In genomic region chr18:9231852-9232476, GRCh38 we compare ENCODE assay signal across 26 cellular contexts.
"Had no signal": no experiment of that assay in that cellular context is flagged by ENCODE, and none has a peak within 500 bp of the region (broad histone marks: within the 10 kb centered on the region; RNA-seq: fewer than 3 reads in every experiment).

No MANE protein-coding gene starts in this region.

- H3K4me1 ChIP-seq: adrenal gland, body of pancreas had no signal

- H3K27ac Mint-ChIP-seq: activated CD4-positive, alpha-beta memory T cell treated with anti-CD3 and anti-CD28 coated beads for 36 hours; activated CD4-positive, alpha-beta T cell treated with anti-CD3 and anti-CD28 coated beads for 36 hours; activated CD4-positive, alpha-beta T cell treated with anti-CD3 and anti-CD28 coated beads, Interleukin-2, amount 10 ng/mL, durations not matched to agents 24 days and 14 days; activated CD8-positive, alpha-beta memory T cell treated with anti-CD3 and anti-CD28 coated beads, Interleukin-2, amount 10 ng/mL, durations not matched to agents 7 days and 5 days; activated CD8-positive, alpha-beta T cell treated with anti-CD3 and anti-CD28 coated beads, Interleukin-2, amount 10 ng/mL, durations not matched to agents 7 days and 5 days; activated naive CD4-positive, alpha-beta T cell treated with anti-CD3 and anti-CD28 coated beads for 36 hours; activated naive CD4-positive, alpha-beta T cell treated with anti-CD3 and anti-CD28 coated beads, Interleukin-2, amount 50 U/mL, for 24 hours; activated naive CD8-positive, alpha-beta T cell treated with anti-CD3 and anti-CD28 coated beads for 36 hours; activated naive CD8-positive, alpha-beta T cell treated with anti-CD3 and anti-CD28 coated beads, Interleukin-2, amount 50 U/mL, for 24 hours; activated T-helper 2 cell treated with anti-CD3 and anti-CD28 coated beads, Interferon-gamma antibody, Interleukin-2, Interleukin-4, amounts not matched to agents 10 μg/mL and 5 μg/mL and 100 μg/mL, durations not matched to agents 14 hours and 24 hours and 36 hours had no signal

- H3K27me3 Mint-ChIP-seq: activated CD4-positive, alpha-beta memory T cell treated with anti-CD3 and anti-CD28 coated beads for 36 hours; activated CD4-positive, alpha-beta T cell treated with anti-CD3 and anti-CD28 coated beads for 36 hours; activated CD4-positive, alpha-beta T cell treated with anti-CD3 and anti-CD28 coated beads, Interleukin-2, amount 10 ng/mL, durations not matched to agents 24 days and 14 days; activated CD8-positive, alpha-beta memory T cell treated with anti-CD3 and anti-CD28 coated beads, Interleukin-2, amount 10 ng/mL, durations not matched to agents 7 days and 5 days; activated naive CD4-positive, alpha-beta T cell treated with anti-CD3 and anti-CD28 coated beads, Interleukin-2, amount 50 U/mL, for 24 hours; activated naive CD8-positive, alpha-beta T cell treated with anti-CD3 and anti-CD28 coated beads for 36 hours; activated naive CD8-positive, alpha-beta T cell treated with anti-CD3 and anti-CD28 coated beads, Interleukin-2, amount 50 U/mL, for 24 hours had no signal

- H3K9me3 ChIP-seq: body of pancreas had no signal

- H3K36me3 ChIP-seq: adrenal gland had no signal

- H3K27ac ChIP-seq: adrenal gland, body of pancreas had no signal

- H3K4me3 ChIP-seq: adrenal gland, body of pancreas had no signal

- ATAC-seq: activated CD4-positive, alpha-beta T cell treated with anti-CD3 and anti-CD28 coated beads for 36 hours; activated CD8-positive, alpha-beta memory T cell treated with anti-CD3 and anti-CD28 coated beads, Interleukin-2, amount 10 ng/mL, durations not matched to agents 7 days and 5 days; activated CD8-positive, alpha-beta T cell treated with anti-CD3 and anti-CD28 coated beads, Interleukin-2, amount 10 ng/mL, durations not matched to agents 7 days and 5 days; activated naive CD8-positive, alpha-beta T cell treated with anti-CD3 and anti-CD28 coated beads, Interleukin-2, amount 50 U/mL, for 24 hours; body of pancreas; esophagus mucosa had no signal

- DNase-seq: activated CD4-positive, alpha-beta memory T cell treated with anti-CD3 and anti-CD28 coated beads for 36 hours; activated CD4-positive, alpha-beta T cell treated with anti-CD3 and anti-CD28 coated beads for 36 hours; activated CD4-positive, alpha-beta T cell treated with anti-CD3 and anti-CD28 coated beads, Interleukin-2, amount 10 ng/mL, durations not matched to agents 24 days and 14 days; activated CD4-positive, CD25-positive, alpha-beta regulatory T cell; activated CD4-positive, CD25-positive, alpha-beta regulatory T cell treated with anti-CD3 and anti-CD28 coated beads, Interleukin-2, amount 50 U/mL, for 72 hours; activated CD8-positive, alpha-beta memory T cell treated with anti-CD3 and anti-CD28 coated beads, Interleukin-2, amount 10 ng/mL, durations not matched to agents 7 days and 5 days; activated CD8-positive, alpha-beta memory T cell treated with anti-CD3 and anti-CD28 coated beads, Interleukin-2, amount 50 U/mL, for 4 hours; activated CD8-positive, alpha-beta T cell treated with anti-CD3 and anti-CD28 coated beads, Interleukin-2, amount 10 ng/mL, durations not matched to agents 7 days and 5 days; activated effector memory CD4-positive, alpha-beta T cell treated with anti-CD3 and anti-CD28 coated beads, Interleukin-2, amount 50 U/mL, for 16 hours; activated naive CD4-positive, alpha-beta T cell treated with anti-CD3 and anti-CD28 coated beads for 36 hours; activated naive CD8-positive, alpha-beta T cell treated with anti-CD3 and anti-CD28 coated beads for 36 hours; activated naive CD8-positive, alpha-beta T cell treated with anti-CD3 and anti-CD28 coated beads, Interleukin-2, amount 50 U/mL, for 24 hours; activated T-cell treated with anti-CD3 and anti-CD28 coated beads, Interleukin-2, amount 50 U/mL, for 1 hour; adrenal gland; amygdala; aorta; body of pancreas; caudate nucleus; effector CD8-positive, alpha-beta T cell; foreskin fibroblast; head of caudate nucleus; T-helper 1 cell; T-helper 2 cell had no signal

- H3K27me3 ChIP-seq: adrenal gland, body of pancreas had no signal

- H3K4me1 Mint-ChIP-seq: activated CD8-positive, alpha-beta memory T cell treated with anti-CD3 and anti-CD28 coated beads, Interleukin-2, amount 10 ng/mL, durations not matched to agents 7 days and 5 days had no signal

- H3K4me3 Mint-ChIP-seq: activated CD4-positive, alpha-beta memory T cell treated with anti-CD3 and anti-CD28 coated beads for 36 hours; activated CD4-positive, alpha-beta T cell treated with anti-CD3 and anti-CD28 coated beads for 36 hours; activated CD4-positive, alpha-beta T cell treated with anti-CD3 and anti-CD28 coated beads, Interleukin-2, amount 10 ng/mL, durations not matched to agents 24 days and 14 days; activated CD8-positive, alpha-beta memory T cell treated with anti-CD3 and anti-CD28 coated beads, Interleukin-2, amount 10 ng/mL, durations not matched to agents 7 days and 5 days; activated CD8-positive, alpha-beta T cell treated with anti-CD3 and anti-CD28 coated beads, Interleukin-2, amount 10 ng/mL, durations not matched to agents 7 days and 5 days; activated naive CD4-positive, alpha-beta T cell treated with anti-CD3 and anti-CD28 coated beads for 36 hours; activated naive CD4-positive, alpha-beta T cell treated with anti-CD3 and anti-CD28 coated beads, Interleukin-2, amount 50 U/mL, for 24 hours; activated naive CD8-positive, alpha-beta T cell treated with anti-CD3 and anti-CD28 coated beads for 36 hours; activated naive CD8-positive, alpha-beta T cell treated with anti-CD3 and anti-CD28 coated beads, Interleukin-2, amount 50 U/mL, for 24 hours had no signal
